Comparison of ENCODE assay signal across 15 cellular contexts in the genomic region with DNA sequence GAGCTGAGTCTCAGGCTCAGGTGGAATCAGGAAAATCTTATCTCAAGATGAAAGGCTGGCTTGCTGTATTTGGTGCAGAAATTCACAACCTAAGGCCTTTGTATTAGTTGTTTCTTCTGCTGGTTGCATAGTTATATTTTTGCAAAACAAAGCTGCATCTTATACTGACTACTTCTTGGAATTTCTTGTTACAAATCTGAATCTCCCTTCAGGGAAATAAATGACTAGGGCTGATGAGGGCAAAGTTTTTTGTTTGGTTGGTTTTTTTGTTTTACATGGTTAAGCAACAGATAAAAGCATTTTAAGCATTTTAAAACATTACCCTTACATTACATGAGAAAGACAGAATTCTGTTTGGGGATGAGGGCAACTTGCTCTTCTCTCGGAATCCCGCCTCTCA. TPM values are rescaled to one million over a fixed set of nuclear protein-coding genes. Genes with fewer than 3 reads are reported as not detected.
DNase-seq lines count a peak whose midpoint lies in the region; ATAC-seq lines count a peak whose summit lies in the region.
"Had no signal": no experiment of that assay in that cellular context is flagged by ENCODE, and none has a peak within 500 bp of the region (broad histone marks: within the 10 kb centered on the region; RNA-seq: fewer than 3 reads in every experiment).

No MANE protein-coding gene starts in this region.

- no peak overlapping the region for H3K23ac ChIP-seq in trophoblast cell (ENCODE audit: low read length)

- H3K4me3 Mint-ChIP-seq in activated T-cell treated with anti-CD3 and anti-CD28 coated beads, Interleukin-2, amount 50 U/mL, for 24 hours, result no peak overlapping the region
- H3K4me3 Mint-ChIP-seq in activated T-cell treated with anti-CD3 and anti-CD28 coated beads, Interleukin-2, amount 50 U/mL, for 4 hours, result no peak overlapping the region
- H3K4me3 Mint-ChIP-seq in activated T-helper 1 cell treated with anti-CD3 and anti-CD28 coated beads, Interleukin-12 subunit alpha, Interleukin-12 subunit beta, Interleukin-2, Interleukin-4 antibody, amounts not matched to agents 30 ng/mL and 10 ng/mL and 1 ng/mL, durations not matched to agents 14 hours and 24 hours and 36 hours, result no peak overlapping the region

- H3K4me3 ChIP-seq in trophoblast cell (ENCODE audit: low read depth, low read length), result no peak overlapping the region

- DNase-seq in activated T-cell treated with anti-CD3 and anti-CD28 coated beads, Interleukin-2, amount 50 U/mL, for 24 hours, result no peak
- no peak for DNase-seq in activated T-cell treated with anti-CD3 and anti-CD28 coated beads, Interleukin-2, amount 50 U/mL, for 4 hours
- DNase-seq in activated T-helper 1 cell treated with anti-CD3 and anti-CD28 coated beads, Interleukin-12 subunit alpha, Interleukin-12 subunit beta, Interleukin-2, Interleukin-4 antibody, amounts not matched to agents 30 ng/mL and 10 ng/mL and 1 ng/mL, durations not matched to agents 14 hours and 24 hours and 36 hours (ENCODE audit: low spot score), result no peak
- DNase-seq in trophoblast cell (peak; percentile 37 to 91), iPS-NIHi7 (ENCODE audit: extremely low spot score) (no peak), Kasumi-1 (lab: John Stamatoyannopoulos, UW) (no peak)
- DNase-seq: GDM1, KBM-7, NCI-H1436, NCI-H2081, NCI-H748 treated with DMSO at 0.1 percent for 48 hours, RPMI8226 had no signal

- no peak overlapping the region for H4K8ac ChIP-seq in trophoblast cell (ENCODE audit: low read depth, low read length)

- H3K9me3 ChIP-seq in KOPT-K1 (ENCODE audit: insufficient read depth, low read length, poor library complexity, severe bottlenecking) (no peaks in the 10 kb centered on the region), trophoblast cell (ENCODE audit: insufficient read depth, low read depth, low read length) (no peaks in the 10 kb centered on the region)

- no peaks in the 10 kb centered on the region for H3K79me2 ChIP-seq in trophoblast cell (ENCODE audit: control insufficient read depth, insufficient read depth, low read length, poor library complexity)

- H3K27ac Mint-ChIP-seq in activated T-cell treated with anti-CD3 and anti-CD28 coated beads, Interleukin-2, amount 50 U/mL, for 24 hours, result peak overlapping the region; percentile 86
- H3K27ac Mint-ChIP-seq in activated T-helper 1 cell treated with anti-CD3 and anti-CD28 coated beads, Interleukin-12 subunit alpha, Interleukin-12 subunit beta, Interleukin-2, Interleukin-4 antibody, amounts not matched to agents 30 ng/mL and 10 ng/mL and 1 ng/mL, durations not matched to agents 14 hours and 24 hours and 36 hours, result peak overlapping the region; percentile 85

- H2BK12ac ChIP-seq in trophoblast cell (ENCODE audit: low read length), result no peak overlapping the region

- H3K27me3 Mint-ChIP-seq in activated T-cell treated with anti-CD3 and anti-CD28 coated beads, Interleukin-2, amount 50 U/mL, for 24 hours, result no peaks in the 10 kb centered on the region
- H3K27me3 Mint-ChIP-seq in activated T-cell treated with anti-CD3 and anti-CD28 coated beads, Interleukin-2, amount 50 U/mL, for 4 hours (ENCODE audit: low read depth), result no peaks in the 10 kb centered on the region
- no peaks in the 10 kb centered on the region for H3K27me3 Mint-ChIP-seq in activated T-helper 1 cell treated with anti-CD3 and anti-CD28 coated beads, Interleukin-12 subunit alpha, Interleukin-12 subunit beta, Interleukin-2, Interleukin-4 antibody, amounts not matched to agents 30 ng/mL and 10 ng/mL and 1 ng/mL, durations not matched to agents 14 hours and 24 hours and 36 hours (ENCODE audit: insufficient read depth)

- H4K91ac ChIP-seq in trophoblast cell (ENCODE audit: low read depth, low read length), result no peak overlapping the region

- H3K9me3 Mint-ChIP-seq in activated T-cell treated with anti-CD3 and anti-CD28 coated beads, Interleukin-2, amount 50 U/mL, for 24 hours, result peaks cover 2% of the 10 kb centered on the region
- no peaks in the 10 kb centered on the region for H3K9me3 Mint-ChIP-seq in activated T-cell treated with anti-CD3 and anti-CD28 coated beads, Interleukin-2, amount 50 U/mL, for 4 hours
- H3K9me3 Mint-ChIP-seq in activated T-helper 1 cell treated with anti-CD3 and anti-CD28 coated beads, Interleukin-12 subunit alpha, Interleukin-12 subunit beta, Interleukin-2, Interleukin-4 antibody, amounts not matched to agents 30 ng/mL and 10 ng/mL and 1 ng/mL, durations not matched to agents 14 hours and 24 hours and 36 hours, result peaks cover 14% of the 10 kb centered on the region

- H2BK120ac ChIP-seq in trophoblast cell (ENCODE audit: insufficient read depth, low read length, poor library complexity), result no peak overlapping the region

- H3K4me2 ChIP-seq in trophoblast cell (ENCODE audit: low read length), result no peak overlapping the region

- H3K14ac ChIP-seq in trophoblast cell (ENCODE audit: low read length), result no peak overlapping the region

- intact Hi-C loops in activated T-helper 1 cell treated with anti-CD3 and anti-CD28 coated beads, Interleukin-12 subunit alpha, Interleukin-12 subunit beta, Interleukin-2, Interleukin-4 antibody, amounts not matched to agents 30 ng/mL and 10 ng/mL and 1 ng/mL, durations not matched to agents 14 hours and 24 hours and 36 hours (cut with micrococcal nuclease), result no loop called here

- H3K36me3 Mint-ChIP-seq in activated T-cell treated with anti-CD3 and anti-CD28 coated beads, Interleukin-2, amount 50 U/mL, for 24 hours (ENCODE audit: low read depth), result peaks cover 7% of the 10 kb centered on the region
- peaks cover 2% of the 10 kb centered on the region for H3K36me3 Mint-ChIP-seq in activated T-cell treated with anti-CD3 and anti-CD28 coated beads, Interleukin-2, amount 50 U/mL, for 4 hours (ENCODE audit: insufficient read depth)
- H3K36me3 Mint-ChIP-seq in activated T-helper 1 cell treated with anti-CD3 and anti-CD28 coated beads, Interleukin-12 subunit alpha, Interleukin-12 subunit beta, Interleukin-2, Interleukin-4 antibody, amounts not matched to agents 30 ng/mL and 10 ng/mL and 1 ng/mL, durations not matched to agents 14 hours and 24 hours and 36 hours (ENCODE audit: low read depth), result peaks cover 11% of the 10 kb centered on the region

- H3K4ac ChIP-seq in trophoblast cell (ENCODE audit: low read depth, low read length), result no peak overlapping the region

- H3K4me1 Mint-ChIP-seq in activated T-cell treated with anti-CD3 and anti-CD28 coated beads, Interleukin-2, amount 50 U/mL, for 24 hours (ENCODE audit: low read depth), result peaks cover 73% of the 10 kb centered on the region
- H3K4me1 Mint-ChIP-seq in activated T-cell treated with anti-CD3 and anti-CD28 coated beads, Interleukin-2, amount 50 U/mL, for 4 hours (ENCODE audit: low read depth), result peaks cover 60% of the 10 kb centered on the region
- H3K4me1 Mint-ChIP-seq in activated T-helper 1 cell treated with anti-CD3 and anti-CD28 coated beads, Interleukin-12 subunit alpha, Interleukin-12 subunit beta, Interleukin-2, Interleukin-4 antibody, amounts not matched to agents 30 ng/mL and 10 ng/mL and 1 ng/mL, durations not matched to agents 14 hours and 24 hours and 36 hours (ENCODE audit: low read depth), result peaks cover 78% of the 10 kb centered on the region

- H4K12ac ChIP-seq in trophoblast cell (ENCODE audit: low read depth, low read length), result no peak overlapping the region

- no peak overlapping the region for H2AK5ac ChIP-seq in trophoblast cell (ENCODE audit: low read length)

- H3K27me3 ChIP-seq in trophoblast cell (ENCODE audit: insufficient read depth, low read length), result no peaks in the 10 kb centered on the region

- ATAC-seq in activated T-cell treated with anti-CD3 and anti-CD28 coated beads, Interleukin-2, amount 50 U/mL, for 4 hours, result no peak

- WGBS in trophoblast cell (ENCODE audit: extremely low coverage, insufficient coverage, insufficient read length), result no CpG with 5 or more reads among the region's 2 CpGs

- H3K18ac ChIP-seq in trophoblast cell (ENCODE audit: low read length), result no peak overlapping the region

- no peaks in the 10 kb centered on the region for H3K36me3 ChIP-seq in KOPT-K1 (ENCODE audit: insufficient read depth, low read length)
- no peaks in the 10 kb centered on the region for H3K36me3 ChIP-seq in trophoblast cell (ENCODE audit: control insufficient read depth in 1 of 2, insufficient read depth in 2 of 2, low read length in 2 of 2)

- H3K79me1 ChIP-seq in trophoblast cell (ENCODE audit: low read length), result no peaks in the 10 kb centered on the region

- H2BK5ac ChIP-seq in trophoblast cell (ENCODE audit: low read depth, low read length, poor library complexity), result no peak overlapping the region

- no peak overlapping the region for H2AFZ ChIP-seq in trophoblast cell (ENCODE audit: insufficient read depth, low read length, poor library complexity)

- no peaks in the 10 kb centered on the region for H3K4me1 ChIP-seq in trophoblast cell (ENCODE audit: control insufficient read depth in 1 of 2, insufficient read depth in 2 of 2, low read length in 2 of 2)

- H3K27ac ChIP-seq in KOPT-K1 (ENCODE audit: low read depth, low read length, poor library complexity, severe bottlenecking) (peak overlapping the region; percentile 12), trophoblast cell (ENCODE audit: low read depth, low read length) (no peak overlapping the region)
- H3K27ac ChIP-seq: C4-2B had no signal

- no peak overlapping the region for H3K9ac ChIP-seq in trophoblast cell (ENCODE audit: low read length)

RNA-seq across cellular contexts. Expression of gene LRRN3, which starts 13.9 kb away (rescaled TPM):
- 10 to 100 TPM; 35.7 to 54.0 (median 39.2) TPM for total RNA-seq in activated T-cell treated with anti-CD3 and anti-CD28 coated beads, Interleukin-2, amount 50 U/mL, for 4 hours
- total RNA-seq in activated T-helper 1 cell treated with anti-CD3 and anti-CD28 coated beads, Interleukin-12 subunit alpha, Interleukin-12 subunit beta, Interleukin-2, Interleukin-4 antibody, amounts not matched to agents 30 ng/mL and 10 ng/mL and 1 ng/mL, durations not matched to agents 14 hours and 24 hours and 36 hours, result 57.3 and 61.5 TPM in 2 replicates
- 0.04 and 0.10 TPM in 2 replicates for polyA plus RNA-seq in trophoblast cell (2013)
- total RNA-seq: NCI-H460 had no signal

Comparison
In these comparisons a context has a peak if more than half of its experiments do, and no peak if none do; other contexts are left out.
1. DNase-seq: peak in trophoblast cell (2 of 2); none in activated T-cell treated with anti-CD3 and anti-CD28 coated beads, Interleukin-2, amount 50 U/mL, for 24 hours (single experiment), activated T-cell treated with anti-CD3 and anti-CD28 coated beads, Interleukin-2, amount 50 U/mL, for 4 hours (single experiment), activated T-helper 1 cell treated with anti-CD3 and anti-CD28 coated beads, Interleukin-12 subunit alpha, Interleukin-12 subunit beta, Interleukin-2, Interleukin-4 antibody, amounts not matched to agents 30 ng/mL and 10 ng/mL and 1 ng/mL, durations not matched to agents 14 hours and 24 hours and 36 hours (single experiment), iPS-NIHi7 (single experiment) and Kasumi-1 (0 of 2).